ENCODE assay signal across 13 cellular contexts in the genomic region with DNA sequence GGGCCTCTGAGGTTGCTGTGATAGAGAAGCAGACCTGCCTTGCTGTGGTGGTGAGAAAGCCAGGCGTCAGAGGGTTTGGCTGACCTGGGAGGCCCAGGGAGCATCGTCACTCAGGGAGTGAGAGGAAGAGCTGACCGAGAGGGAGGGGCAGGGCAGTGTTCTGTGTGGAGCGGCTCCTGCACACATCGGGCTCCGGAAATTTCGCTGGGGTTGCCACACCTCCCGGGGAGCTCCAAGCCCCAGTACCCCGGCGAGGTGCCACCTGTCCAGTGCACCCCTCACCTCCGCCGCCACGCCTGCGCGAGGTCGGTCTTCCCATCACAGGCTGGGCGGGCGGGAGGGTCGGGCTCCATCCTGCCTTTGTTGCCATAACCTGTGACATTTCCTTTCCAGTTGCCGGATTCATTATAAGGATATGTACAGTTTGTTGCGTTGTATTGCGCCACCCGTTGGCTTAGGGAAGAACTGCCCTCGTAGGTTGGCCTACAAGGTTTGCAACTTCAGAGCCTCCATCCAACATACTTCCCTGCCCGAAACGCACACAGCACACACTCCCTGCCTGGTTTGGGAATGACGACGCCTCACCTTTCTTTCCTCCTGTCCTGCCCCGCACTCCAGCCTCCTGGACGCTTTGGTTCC.
DNase-seq lines count a peak whose midpoint lies in the region; ATAC-seq, FAIRE-seq and TF ChIP-seq lines count a peak whose summit lies in the region.
"Had no signal": no experiment of that assay in that cellular context is flagged by ENCODE, and none has a peak within 500 bp of the region (broad histone marks: within the 10 kb centered on the region; RNA-seq: fewer than 3 reads in every experiment).

No MANE protein-coding gene starts in this region.

- dilution Hi-C loops in mammary epithelial cell (cut with HindIII; ENCODE audit: low sequenced_read_pairs) = loop anchor here (10.0 kb wide), 3 partner anchors 116 to 396 kb away; no protein-coding TSS in a partner anchor

- in situ Hi-C loops in GM13976 (cut with MboI; ENCODE audit: low sequenced_read_pairs, unreplicated experiment) (no loop called here), mammary epithelial cell (cut with MboI; ENCODE audit: low sequenced_read_pairs in 2 of 2) (no loop called here)

- H3K4me2 ChIP-seq in DND-41 (ENCODE audit: insufficient read depth, low read length) (no peak overlapping the region), mammary epithelial cell (ENCODE audit: insufficient read depth, low read depth, low read length) (no peak overlapping the region)

- H3K4me3 ChIP-seq in DND-41 (ENCODE audit: low read depth in 1 of 2, low read length in 2 of 2) (no peak overlapping the region), WERI-Rb-1 (ENCODE audit: low read depth, low read length) (no peak overlapping the region), kidney (ENCODE audit: low read length in 2 of 2) (no peak overlapping the region), mammary epithelial cell (replicated peaks in 1 of 3; ENCODE audit: insufficient read depth in 1 of 3, low read depth in 2 of 3, low read length in 3 of 3) (no peak overlapping the region)

- H3K4me1 ChIP-seq in DND-41 (ENCODE audit: insufficient read depth, low read length) = no peaks in the 10 kb centered on the region
- no peaks in the 10 kb centered on the region for H3K4me1 ChIP-seq in kidney (ENCODE audit: control insufficient read depth in 1 of 2, insufficient read depth in 1 of 2, low read depth in 1 of 2, low read length in 2 of 2)
- H3K4me1 ChIP-seq in mammary epithelial cell (ENCODE audit: insufficient read depth, low read length) = no peaks in the 10 kb centered on the region

- H3K9ac ChIP-seq in DND-41 (ENCODE audit: low read depth, low read length) (no peak overlapping the region), kidney (ENCODE audit: low read length in 2 of 2) (no peak overlapping the region), mammary epithelial cell (ENCODE audit: insufficient read depth, low read length) (no peak overlapping the region)

- BruUV-seq in mammary epithelial cell (replicated peaks; lab: Mats Ljungman, UMichigan) = no TSS peak

- H3K9me3 ChIP-seq in DND-41 (ENCODE audit: insufficient read depth, low read length, severe bottlenecking) = no peaks in the 10 kb centered on the region
- no peaks in the 10 kb centered on the region for H3K9me3 ChIP-seq in WERI-Rb-1 (ENCODE audit: severe bottlenecking)
- no peaks in the 10 kb centered on the region for H3K9me3 ChIP-seq in kidney (ENCODE audit: control insufficient read depth in 1 of 2, low read length in 2 of 2)
- peaks cover 29% of the 10 kb centered on the region for H3K9me3 ChIP-seq in mammary epithelial cell (replicated peaks; ENCODE audit: insufficient read depth, low read length)

- H3K36me3 ChIP-seq in DND-41 (ENCODE audit: insufficient read depth, low read length) = no peaks in the 10 kb centered on the region
- no peaks in the 10 kb centered on the region for H3K36me3 ChIP-seq in WERI-Rb-1
- no peaks in the 10 kb centered on the region for H3K36me3 ChIP-seq in kidney (ENCODE audit: control insufficient read depth in 1 of 2, insufficient read depth in 2 of 2, low read length in 2 of 2)
- no peaks in the 10 kb centered on the region for H3K36me3 ChIP-seq in mammary epithelial cell (ENCODE audit: insufficient read depth, low read length)

- FAIRE-seq in kidney (lab: Jason Lieb, UNC) = no peak
- FAIRE-seq: endometrium had no signal

- no peak for ATAC-seq in DND-41 (ENCODE audit: insufficient read depth, low read depth)
- no peak for ATAC-seq in GM19463 (IDR thresholded peaks at IDR 0.05; ENCODE audit: unreplicated experiment)

- H3K79me2 ChIP-seq in DND-41 (ENCODE audit: insufficient read depth, low read length) (no peaks in the 10 kb centered on the region), mammary epithelial cell (ENCODE audit: insufficient read depth, low read length) (no peaks in the 10 kb centered on the region)

- TF ChIP-seq CTCF in DND-41 (IDR thresholded peaks at IDR 0.05; ENCODE audit: borderline replicate concordance, extremely low read depth, low read length, poor library complexity, severe bottlenecking) (peak; percentile 36), GM13976 (IDR thresholded peaks at IDR 0.05; ENCODE audit: borderline replicate concordance, control extremely low read depth, extremely low read depth, insufficient read depth, missing control alignments) (no peak), WERI-Rb-1 (IDR thresholded peaks at IDR 0.05; ENCODE audit: low read depth, low read length) (peak; percentile 64), kidney (IDR thresholded peaks at IDR 0.05; ENCODE audit: borderline replicate concordance, extremely low read depth, insufficient read depth) (no peak), mammary epithelial cell (conservative IDR thresholded peaks at IDR 0.05 in 1 of 2, IDR thresholded peaks at IDR 0.05 in 1 of 2; ENCODE audit: extremely low read depth in 1 of 2, insufficient read depth in 1 of 2, low read depth in 1 of 2, low read length in 2 of 2) (no peak)

- WGBS in mammary epithelial cell (ENCODE audit: low coverage, missing lambda C conversion rate) = 96% methylated on average over 22 of the region's 30 CpGs

- H2AFZ ChIP-seq in DND-41 (ENCODE audit: low read depth, low read length) = no peak overlapping the region
- H2AFZ ChIP-seq in mammary epithelial cell (ENCODE audit: low read depth, low read length) = no peak overlapping the region

- no peak overlapping the region for H3K27ac ChIP-seq in DND-41 (ENCODE audit: low read length)
- H3K27ac ChIP-seq in WERI-Rb-1 = no peak overlapping the region
- no peak overlapping the region for H3K27ac ChIP-seq in kidney (ENCODE audit: low read depth in 2 of 2, low read length in 2 of 2)
- no peak overlapping the region for H3K27ac ChIP-seq in mammary epithelial cell (ENCODE audit: insufficient read depth, low read depth, low read length)

- CTCF ChIA-PET in mammary epithelial cell (lab: Charles Lee; ENCODE audit: low non-redundant PET) = no interaction called here

- H4K20me1 ChIP-seq in DND-41 (ENCODE audit: insufficient read depth, low read length) = no peaks in the 10 kb centered on the region; the same call in 1 of the 2 replicates
- no peaks in the 10 kb centered on the region for H4K20me1 ChIP-seq in mammary epithelial cell (ENCODE audit: insufficient read depth, low read length)

- DNase-seq in DND-41 = no peak
- peak; percentile 32 for DNase-seq in GM13976 (ENCODE audit: low spot score)
- peak; percentile 43 for DNase-seq in WERI-Rb-1
- peak; percentile 63 for DNase-seq in kidney
- no peak for DNase-seq in mammary epithelial cell
- no peak for DNase-seq in T1000 (lab: John Stamatoyannopoulos, UW)
- DNase-seq: anterior cingulate cortex; Calu3; NCI-H146; retina; stimulated activated CD4-positive, alpha-beta T cell treated with anti-CD3 and anti-CD28 coated beads, Interleukin-4, amount 100 ng/mL, for 4 hours had no signal

- H3K27me3 ChIP-seq in DND-41 (ENCODE audit: insufficient read depth, low read length, poor library complexity) (no peaks in the 10 kb centered on the region), WERI-Rb-1 (ENCODE audit: insufficient read depth, low read depth, severe bottlenecking) (no peaks in the 10 kb centered on the region), mammary epithelial cell (ENCODE audit: insufficient read depth, low read length) (no peaks in the 10 kb centered on the region)

- intact Hi-C loops in kidney (cut with DNase I) = no loop called here
- intact Hi-C loops in mammary epithelial cell (cut with micrococcal nuclease) = no loop called here

Comparison
In these comparisons a context has a peak if more than half of its experiments do, and no peak if none do; other contexts are left out.
1. DNase-seq: peak in GM13976 (single experiment), WERI-Rb-1 (single experiment) and kidney (single experiment); none in DND-41 (single experiment), mammary epithelial cell (single experiment) and T1000 (single experiment).
2. CTCF ChIP-seq: peak in DND-41 (single experiment) and WERI-Rb-1 (single experiment); none in GM13976 (single experiment), kidney (single experiment) and mammary epithelial cell (0 of 2).